10 cellular contexts compared by ENCODE assay signal in genomic region chr19:4547303-4548237, GRCh38. TPM values are rescaled to one million over a fixed set of nuclear protein-coding genes. Genes with fewer than 3 reads are reported as not detected.
DNase-seq lines count a peak whose midpoint lies in the region; ATAC-seq and TF ChIP-seq lines count a peak whose summit lies in the region.
"Had no signal": no experiment of that assay in that cellular context is flagged by ENCODE, and none has a peak within 500 bp of the region (broad histone marks: within the 10 kb centered on the region; RNA-seq: fewer than 3 reads in every experiment).

No MANE protein-coding gene starts in this region.

- no peaks in the 10 kb centered on the region for H3K9me2 ChIP-seq in PC-9 (ENCODE audit: insufficient read depth)

- no peak overlapping the region for H2AFZ ChIP-seq in PC-9

- H3K27me3 ChIP-seq in foreskin keratinocyte (no peaks in the 10 kb centered on the region), PC-9 (ENCODE audit: insufficient read depth, low read depth) (no peaks in the 10 kb centered on the region)

- H3F3A ChIP-seq in PC-9 (ENCODE audit: insufficient read depth, low read depth) = peaks cover 6% of the 10 kb centered on the region; the same call in 1 of the 2 replicates

- no peaks in the 10 kb centered on the region for H3K9me3 ChIP-seq in PC-9 (ENCODE audit: insufficient read depth, low read depth)
- H3K9me3 ChIP-seq: prostate gland had no signal

- no peaks in the 10 kb centered on the region for H3K4me1 Mint-ChIP-seq in effector memory CD8-positive, alpha-beta T cell (ENCODE audit: low read depth in 2 of 2)

- no peaks in the 10 kb centered on the region for H3K36me3 ChIP-seq in PC-9 (ENCODE audit: low read depth)
- H3K36me3 ChIP-seq: prostate gland had no signal

- H3K27ac Mint-ChIP-seq in effector memory CD8-positive, alpha-beta T cell = no peak overlapping the region
- H3K27ac Mint-ChIP-seq: T-helper 1 cell treated with Interleukin-12 subunit alpha and Interleukin-12 subunit beta and Interleukin-4 antibody, amounts not matched to agents 30 μg/mL and 1 μg/mL, for 36 hours had no signal

- H3K4me3 Mint-ChIP-seq in effector memory CD8-positive, alpha-beta T cell = no peak overlapping the region
- H3K4me3 Mint-ChIP-seq: T-helper 1 cell treated with Interleukin-12 subunit alpha and Interleukin-12 subunit beta and Interleukin-4 antibody, amounts not matched to agents 30 μg/mL and 1 μg/mL, for 36 hours had no signal

- no peaks in the 10 kb centered on the region for H3K36me3 Mint-ChIP-seq in effector memory CD8-positive, alpha-beta T cell (ENCODE audit: insufficient read depth)

- TF ChIP-seq CTCF in 22Rv1 (IDR thresholded peaks at IDR 0.05) (peak; percentile 73), GM12865 (IDR thresholded peaks at IDR 0.05; ENCODE audit: insufficient read depth, low read depth, low read length, missing control alignments) (peak; percentile 42), foreskin keratinocyte (conservative IDR thresholded peaks at IDR 0.05) (peak; percentile 61), PC-9 (conservative IDR thresholded peaks at IDR 0.05) (no peak)

- peaks cover 13 to 21% of the 10 kb centered on the region in 2 donors for H3K27me3 Mint-ChIP-seq in effector memory CD8-positive, alpha-beta T cell

- H3K79me2 ChIP-seq in PC-9 (ENCODE audit: low read depth) = no peaks in the 10 kb centered on the region

- H3K4me2 ChIP-seq in PC-9 = no peak overlapping the region

- intact Hi-C loops in PC-9 (cut with micrococcal nuclease; ENCODE audit: unreplicated experiment) = no loop called here

- H3K27ac ChIP-seq in 22Rv1 (no peak overlapping the region), foreskin keratinocyte (no peak overlapping the region), PC-9 (no peak overlapping the region)
- H3K27ac ChIP-seq: prostate gland had no signal

- DNase-seq in GM12865 (ENCODE audit: low read depth) = no peak
- DNase-seq in RPMI8226 = peak; percentile 65
- DNase-seq in foreskin keratinocyte = no peak
- DNase-seq in PC-9 = no peak
- no peak for DNase-seq in effector memory CD8-positive, alpha-beta T cell
- DNase-seq in T-helper 2 cell = no peak
- DNase-seq in COR-L47 (lab: John Stamatoyannopoulos, UW) = no peak

- POLR2A ChIA-PET in PC-9 (lab: Charles Lee; ENCODE audit: unreplicated experiment) = no interaction called here

- ATAC-seq in foreskin keratinocyte = no peak
- no peak for ATAC-seq in effector memory CD8-positive, alpha-beta T cell (replicated peaks)

- CTCF ChIA-PET in PC-9 (lab: Charles Lee) = no interaction called here

- no TSS peak for BruUV-seq in PC-9 (replicated peaks; lab: Mats Ljungman, UMichigan)

- H3K4me3 ChIP-seq in GM12865 (ENCODE audit: low read depth, low read length) (no peak overlapping the region), PC-9 (no peak overlapping the region)
- H3K4me3 ChIP-seq: prostate gland had no signal

- peaks cover 0 to 3% of the 10 kb centered on the region in 2 donors for H3K9me3 Mint-ChIP-seq in effector memory CD8-positive, alpha-beta T cell
- H3K9me3 Mint-ChIP-seq: T-helper 1 cell treated with Interleukin-12 subunit alpha and Interleukin-12 subunit beta and Interleukin-4 antibody, amounts not matched to agents 30 μg/mL and 1 μg/mL, for 36 hours had no signal

- H3K4me1 ChIP-seq in foreskin keratinocyte (no peaks in the 10 kb centered on the region), PC-9 (replicated peaks; ENCODE audit: insufficient read depth) (no peaks in the 10 kb centered on the region)
- H3K4me1 ChIP-seq: prostate gland had no signal

- no peaks in the 10 kb centered on the region for H4K20me1 ChIP-seq in PC-9 (ENCODE audit: insufficient read depth)

RNA-seq across cellular contexts. Expression of gene LRG1, which starts 7.7 kb away (rescaled TPM):
- 0.17 and 0.35 TPM in 2 replicates for total RNA-seq in foreskin keratinocyte
- 0.32 and 0.50 TPM in 2 replicates for polyA plus RNA-seq in foreskin keratinocyte
- 22.0 and 25.6 TPM in 2 replicates for total RNA-seq in PC-9 (2021)

RNA-seq across cellular contexts. Expression of gene SEMA6B, which starts 11.9 kb away (rescaled TPM):
- total RNA-seq in foreskin keratinocyte = 1.3 and 1.7 TPM in 2 replicates
- polyA plus RNA-seq in foreskin keratinocyte = 0.87 and 1.00 TPM in 2 replicates
- 3.3 and 5.0 TPM in 2 replicates for total RNA-seq in PC-9 (2021)

RNA-seq across cellular contexts. Expression of gene PLIN5, which starts 12.5 kb away (rescaled TPM):
- total RNA-seq in foreskin keratinocyte (not detected in 2 replicates), PC-9 (2021) (4.3 and 4.4 TPM in 2 replicates)
- not detected in 2 replicates for polyA plus RNA-seq in foreskin keratinocyte

RNA-seq across cellular contexts. Expression of gene PLIN4, which starts 29.3 kb away (rescaled TPM):
- total RNA-seq in foreskin keratinocyte (0.65 and 0.71 TPM in 2 replicates), PC-9 (2021) (1.6 and 1.8 TPM in 2 replicates)
- polyA plus RNA-seq in foreskin keratinocyte = 0.32 TPM in 2 replicates

Comparison
In these comparisons a context has a peak if more than half of its experiments do, and no peak if none do; other contexts are left out.
1. RNA of gene LRG1, which starts 7.7 kb away (total RNA-seq): 22.0 to 25.6 TPM in PC-9; 0.17 to 0.35 TPM in foreskin keratinocyte; every median in the first group is over 10 times any median in the second.